Comparison of ENCODE assay signal across 8 cellular contexts in the genomic region with DNA sequence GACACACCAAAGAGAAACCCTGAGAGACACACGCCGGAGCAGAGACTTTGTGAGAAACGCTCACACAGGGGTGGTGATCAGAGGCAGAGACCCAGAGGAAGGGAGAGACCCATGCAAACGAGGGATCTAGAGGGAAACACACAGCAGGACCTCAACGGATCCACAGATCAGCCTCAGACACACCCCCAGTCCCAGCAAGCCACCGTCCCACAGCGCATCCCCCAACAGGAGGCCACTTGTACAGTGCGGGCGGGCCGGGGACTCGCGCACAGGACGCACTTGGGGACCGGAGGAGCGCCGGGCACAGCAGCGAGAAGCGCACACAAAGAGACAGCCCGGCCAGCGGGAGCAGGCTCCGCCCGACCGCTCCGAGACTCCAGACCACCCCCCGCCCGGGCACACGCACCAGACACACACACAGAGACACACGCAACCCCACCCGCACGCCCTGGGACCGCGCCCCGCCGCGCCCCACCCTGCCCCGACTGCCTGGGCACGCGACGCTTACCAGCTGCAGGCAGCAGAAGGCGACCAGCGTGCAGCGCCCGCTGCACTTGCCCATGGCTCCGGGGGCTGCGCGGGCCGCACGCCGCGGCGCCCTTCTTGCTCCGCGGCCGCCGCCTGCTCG. TPM values are rescaled to one million over a fixed set of nuclear protein-coding genes. Genes with fewer than 3 reads are reported as not detected.
DNase-seq lines count a peak whose midpoint lies in the region; ATAC-seq and TF ChIP-seq lines count a peak whose summit lies in the region.

No MANE protein-coding gene starts in this region.

- CTCF ChIA-PET in CD4-positive, alpha-beta T cell (lab: Charles Lee), result no interaction called here
- CTCF ChIA-PET in MCF 10A (lab: Yijun Ruan, JAX), result no interaction called here

- H3K4me1 ChIP-seq in right lobe of liver, result peaks cover 0 to 4% (median 0%) of the 10 kb centered on the region in 4 donors
- H3K4me1 ChIP-seq in vagina, result peaks cover 15% of the 10 kb centered on the region

- peak overlapping the region in 1 of 3 donors; percentile 33 for H3K4me3 ChIP-seq in right lobe of liver
- peak overlapping the region; percentile 9 to 21 for H3K4me3 ChIP-seq in vagina

- TF ChIP-seq POLR2A in right lobe of liver (IDR thresholded peaks at IDR 0.05), result no peak
- TF ChIP-seq POLR2A in vagina (IDR thresholded peaks at IDR 0.05), result no peak

- ATAC-seq in CD4-positive, alpha-beta T cell (ENCODE audit: poor library complexity), result no peak
- ATAC-seq in right lobe of liver (peak; percentile 21 to 48 (median 38)), GM18498 (IDR thresholded peaks at IDR 0.05; ENCODE audit: unreplicated experiment) (no peak), HG02870 (IDR thresholded peaks at IDR 0.05; ENCODE audit: unreplicated experiment) (no peak)

- DNase-seq in CD4-positive, alpha-beta T cell, result no peak
- DNase-seq in HK-2 (ENCODE audit: unreplicated experiment) (peak; percentile 13), MCF 10A (ENCODE audit: unreplicated experiment) (no peak), right lobe of liver (no peak), vagina (ENCODE audit: extremely low spot score in 2 of 2) (no peak), T-helper 9 cell (no peak)

- H3K4me3 Mint-ChIP-seq in CD4-positive, alpha-beta T cell, result peak overlapping the region; percentile 34
- H3K4me3 Mint-ChIP-seq in MCF 10A (ENCODE audit: unreplicated experiment), result peak overlapping the region; percentile 68

- H3K9me3 Mint-ChIP-seq in CD4-positive, alpha-beta T cell, result no peaks in the 10 kb centered on the region
- H3K9me3 Mint-ChIP-seq in MCF 10A (ENCODE audit: unreplicated experiment), result no peaks in the 10 kb centered on the region

- H3K9me3 ChIP-seq in CD4-positive, alpha-beta T cell (ENCODE audit: control insufficient read depth, low read length), result no peaks in the 10 kb centered on the region
- no peaks in the 10 kb centered on the region for H3K9me3 ChIP-seq in right lobe of liver
- H3K9me3 ChIP-seq in vagina, result no peaks in the 10 kb centered on the region

- BruUV-seq in MCF 10A (replicated peaks; lab: Mats Ljungman, UMichigan), result no TSS peak

- peaks cover 15% of the 10 kb centered on the region for H3K4me1 Mint-ChIP-seq in CD4-positive, alpha-beta T cell (ENCODE audit: low read depth)
- H3K4me1 Mint-ChIP-seq in MCF 10A (ENCODE audit: insufficient read depth, unreplicated experiment), result peaks cover 7% of the 10 kb centered on the region

- intact Hi-C loops in CD4-positive, alpha-beta T cell (cut with DNase I, micrococcal nuclease), result no loop called here
- intact Hi-C loops in MCF 10A (cut with micrococcal nuclease), result no loop called here
- intact Hi-C loops in right lobe of liver (cut with DNase I), result no loop called here
- intact Hi-C loops in vagina (cut with DNase I), result no loop called here

- peaks cover 51% of the 10 kb centered on the region for H3K27me3 ChIP-seq in CD4-positive, alpha-beta T cell (ENCODE audit: control insufficient read depth, insufficient read depth, low read length)
- H3K27me3 ChIP-seq in right lobe of liver (no peaks in the 10 kb centered on the region), vagina (no peaks in the 10 kb centered on the region)

- POLR2A ChIA-PET in CD4-positive, alpha-beta T cell (lab: Charles Lee), result no interaction called here
- POLR2A ChIA-PET in MCF 10A (lab: Yijun Ruan, JAX), result interaction anchor here (0.7 kb wide), 1 partner anchor 12 kb away, joined by 3 read pairs; no protein-coding TSS in a partner anchor

- no peak overlapping the region for H3K27ac ChIP-seq in CD4-positive, alpha-beta T cell (ENCODE audit: low read depth, low read length)
- H3K27ac ChIP-seq in right lobe of liver, result no peak overlapping the region
- no peak overlapping the region for H3K27ac ChIP-seq in vagina

- no peak for TF ChIP-seq CTCF in CD4-positive, alpha-beta T cell (IDR thresholded peaks at IDR 0.05)
- TF ChIP-seq CTCF in MCF 10A (IDR thresholded peaks at IDR 0.05; ENCODE audit: unreplicated experiment), result no peak
- TF ChIP-seq CTCF in right lobe of liver (IDR thresholded peaks at IDR 0.05), result no peak
- no peak for TF ChIP-seq CTCF in vagina (IDR thresholded peaks at IDR 0.05)

- WGBS in right lobe of liver (ENCODE audit: insufficient coverage, low coverage, low lambda C conversion rate, missing lambda C conversion rate), result 4% methylated on average over 12 of the region's 56 CpGs

- H3K36me3 Mint-ChIP-seq in CD4-positive, alpha-beta T cell (ENCODE audit: low read depth), result no peaks in the 10 kb centered on the region
- no peaks in the 10 kb centered on the region for H3K36me3 Mint-ChIP-seq in MCF 10A (ENCODE audit: insufficient read depth, unreplicated experiment)

- H3K27ac Mint-ChIP-seq in CD4-positive, alpha-beta T cell, result no peak overlapping the region
- H3K27ac Mint-ChIP-seq in MCF 10A (ENCODE audit: low read depth, unreplicated experiment), result no peak overlapping the region

- no peaks in the 10 kb centered on the region for H3K36me3 ChIP-seq in right lobe of liver
- no peaks in the 10 kb centered on the region for H3K36me3 ChIP-seq in vagina

- peaks cover 65% of the 10 kb centered on the region for H3K27me3 Mint-ChIP-seq in CD4-positive, alpha-beta T cell
- peaks cover 66% of the 10 kb centered on the region for H3K27me3 Mint-ChIP-seq in MCF 10A (ENCODE audit: insufficient read depth, unreplicated experiment)

RNA-seq across cellular contexts. Expression of a gene that starts 0.6 kb away (rescaled TPM):
- total RNA-seq in CD4-positive, alpha-beta T cell, result not detected
- total RNA-seq in MCF 10A (2022), result 0.12 TPM in 1 of 2 replicates, not detected in the other
- total RNA-seq in right lobe of liver, result not detected
- not detected for total RNA-seq in vagina

RNA-seq across cellular contexts. Expression of a gene that starts 57.5 kb away (rescaled TPM):
- total RNA-seq in CD4-positive, alpha-beta T cell, result 10 to 100 TPM; 48.4 to 53.7 TPM
- total RNA-seq in MCF 10A (2022) (65.4 and 72.8 TPM in 2 replicates), right lobe of liver (10 to 100 TPM; 12.2 to 18.9 (median 14.9) TPM), vagina (38.1 TPM)

RNA-seq across cellular contexts. Expression of a gene that starts 57.7 kb away (rescaled TPM):
- 1 to 10 TPM; 7.3 to 7.6 TPM for total RNA-seq in CD4-positive, alpha-beta T cell
- total RNA-seq in MCF 10A (2022), result 29.3 and 40.0 TPM in 2 replicates
- total RNA-seq in right lobe of liver, result 1 to 10 TPM; 6.3 to 9.9 (median 7.3) TPM
- 17.4 TPM for total RNA-seq in vagina

Comparison
In these comparisons a context has a peak if more than half of its experiments do, and no peak if none do; other contexts are left out.
1. ATAC-seq: peak in right lobe of liver (4 of 4); none in CD4-positive, alpha-beta T cell (single experiment), GM18498 (single experiment) and HG02870 (single experiment).